Comparison of ENCODE assay signal across 9 cellular contexts in the genomic region with DNA sequence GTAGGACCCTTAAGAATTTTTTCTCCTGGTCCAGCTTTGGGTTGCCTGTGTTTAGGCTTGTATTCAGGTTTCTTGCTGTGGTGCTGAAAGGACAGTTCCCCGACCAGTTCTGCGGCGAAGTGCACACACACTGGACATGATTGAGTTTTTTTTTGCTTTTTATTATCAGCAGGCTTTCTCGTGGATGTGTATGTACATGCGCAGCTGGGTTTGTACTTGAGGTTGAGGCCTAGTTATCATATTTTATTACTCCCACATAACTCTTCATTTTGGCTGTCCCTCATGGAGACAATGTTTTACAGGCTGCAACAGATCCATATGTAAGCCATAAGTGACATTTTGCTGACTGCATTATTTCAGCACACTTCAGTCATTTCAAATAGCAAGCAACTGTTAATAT. TPM values are rescaled to one million over a fixed set of nuclear protein-coding genes. Genes with fewer than 3 reads are reported as not detected.
DNase-seq lines count a peak whose midpoint lies in the region; ATAC-seq, FAIRE-seq and TF ChIP-seq lines count a peak whose summit lies in the region.
"Had no signal": no experiment of that assay in that cellular context is flagged by ENCODE, and none has a peak within 500 bp of the region (broad histone marks: within the 10 kb centered on the region; RNA-seq: fewer than 3 reads in every experiment).

No MANE protein-coding gene starts in this region.

- no peak overlapping the region for H3K27ac ChIP-seq in small intestine (ENCODE audit: low read depth in 1 of 2, low read length in 1 of 2)
- H3K27ac ChIP-seq: 22Rv1 had no signal

- no peak for ATAC-seq in left ventricle myocardium superior

- H3K36me3 ChIP-seq in small intestine (ENCODE audit: control insufficient read depth in 2 of 2, insufficient read depth in 2 of 2, low read length in 2 of 2), result no peaks in the 10 kb centered on the region

- peaks cover 0 to 8% of the 10 kb centered on the region in 2 donors for H3K27me3 ChIP-seq in small intestine (ENCODE audit: control insufficient read depth in 2 of 2, insufficient read depth in 2 of 2, low read length in 2 of 2)

- DNase-seq in DMS 273 (lab: John Stamatoyannopoulos, UW; ENCODE audit: unreplicated experiment) (peak; percentile 17), DMS 273 treated with DMSO at 0.1 percent for 48 hours (lab: John Stamatoyannopoulos, UW) (no peak), RPMI8226 (peak; percentile 54), epithelial cell of proximal tubule (ENCODE audit: low read depth) (peak; percentile 6), small intestine (peak; percentile 21), putamen (ENCODE audit: low spot score) (no peak), left ventricle myocardium superior (no peak)
- no peak for DNase-seq in NK-92 treated with Interleukin-12 subunit alpha and Interleukin-12 subunit beta, amount 100 ng/mL, for 24 hours (lab: John Stamatoyannopoulos, UW)

- H3K4me3 ChIP-seq in epithelial cell of proximal tubule (ENCODE audit: low read depth, low read length) (no peak overlapping the region), small intestine (ENCODE audit: low read depth in 1 of 2, low read length in 2 of 2) (no peak overlapping the region)

- no peaks in the 10 kb centered on the region for H3K9me3 ChIP-seq in small intestine (ENCODE audit: control insufficient read depth, low read depth)

- no peak for FAIRE-seq in small intestine (lab: Jason Lieb, UNC)

- intact Hi-C loops in left ventricle myocardium superior (cut with micrococcal nuclease), result no loop called here

- no peak for TF ChIP-seq CTCF in epithelial cell of proximal tubule (conservative IDR thresholded peaks at IDR 0.05; ENCODE audit: low read depth, low read length)

- WGBS in small intestine, 3 donors, result 6 to 9% (median 6%) methylated on average over 5 of the region's 5 CpGs

- H3K4me1 ChIP-seq in small intestine (ENCODE audit: control insufficient read depth in 2 of 2, insufficient read depth in 1 of 2, low read depth in 1 of 2, low read length in 1 of 2), result no peaks in the 10 kb centered on the region

RNA-seq across cellular contexts. Expression of a gene that starts 2.5 kb away (rescaled TPM):
- total RNA-seq in epithelial cell of proximal tubule, result 0.58 and 0.86 TPM in 2 replicates
- polyA plus RNA-seq in small intestine, result under 1 TPM in 1 of 3 donors, not detected in 2; 0.19 TPM
- 0.22 TPM for total RNA-seq in left ventricle myocardium superior

Comparison
In these comparisons a context has a peak if more than half of its experiments do, and no peak if none do; other contexts are left out.
1. DNase-seq: peak in DMS 273 (single experiment), RPMI8226 (single experiment), epithelial cell of proximal tubule (single experiment) and small intestine (single experiment); none in DMS 273 treated with DMSO at 0.1 percent for 48 hours (single experiment), putamen (single experiment), NK-92 treated with Interleukin-12 subunit alpha and Interleukin-12 subunit beta, amount 100 ng/mL, for 24 hours (single experiment) and left ventricle myocardium superior (single experiment).